10 cellular contexts compared by ENCODE assay signal in genomic region chr3:42129014-42129953, GRCh38. TPM values are rescaled to one million over a fixed set of nuclear protein-coding genes. Genes with fewer than 3 reads are reported as not detected.
DNase-seq lines count a peak whose midpoint lies in the region; ATAC-seq and TF ChIP-seq lines count a peak whose summit lies in the region.
"Had no signal": no experiment of that assay in that cellular context is flagged by ENCODE, and none has a peak within 500 bp of the region (broad histone marks: within the 10 kb centered on the region; RNA-seq: fewer than 3 reads in every experiment).

No MANE protein-coding gene starts in this region.

- intact Hi-C loops in colonic mucosa (cut with DNase I) (no loop called here), sciatic nerve (cut with DNase I) (loop anchor here (10.0 kb wide), 1 partner anchor 56 kb away; no protein-coding TSS in a partner anchor)

- DNase-seq in NCI-H748 (lab: John Stamatoyannopoulos, UW; ENCODE audit: unreplicated experiment) (peak; percentile 1), NCI-H748 treated with DMSO at 0.1 percent for 48 hours (lab: John Stamatoyannopoulos, UW) (no peak), colonic mucosa (no peak), sciatic nerve (ENCODE audit: low spot score) (no peak), HuH-7.5 (ENCODE audit: low spot score) (no peak), AG20443 (ENCODE audit: low spot score) (no peak), NCI-H146 (lab: John Stamatoyannopoulos, UW) (no peak)
- DNase-seq: KBM-7, SK-N-SH had no signal

- H3K36me3 ChIP-seq in colonic mucosa = no peaks in the 10 kb centered on the region

- TF ChIP-seq CTCF in colonic mucosa (IDR thresholded peaks at IDR 0.05) = no peak

- ATAC-seq in HG03520 (IDR thresholded peaks at IDR 0.05; ENCODE audit: unreplicated experiment) (peak; percentile 76), sciatic nerve (peak; percentile 32)

- H3K27ac ChIP-seq in colonic mucosa = peak overlapping the region; percentile 23

- H3K4me1 ChIP-seq in colonic mucosa = peaks cover 6% of the 10 kb centered on the region

- no peaks in the 10 kb centered on the region for H3K9me3 ChIP-seq in colonic mucosa
- H3K9me3 ChIP-seq: SK-N-SH had no signal

- no peaks in the 10 kb centered on the region for H3K27me3 ChIP-seq in colonic mucosa

- H3K9ac ChIP-seq in colonic mucosa (ENCODE audit: low read depth in 2 of 2, low read length in 2 of 2) = peak overlapping the region in 1 of 2 donors; percentile 40
- H3K9ac ChIP-seq: SK-N-SH had no signal

- no peak overlapping the region for H3K4me3 ChIP-seq in colonic mucosa

RNA-seq across cellular contexts. Expression of gene TRAK1, which starts 38.1 kb away (rescaled TPM):
- total RNA-seq in colonic mucosa = 10 to 100 TPM; 58.9 to 70.3 TPM
- total RNA-seq in sciatic nerve = 50.2 TPM
